In genomic region chr3:12916159-12916558, GRCh38 we compare ENCODE assay signal across 11 cellular contexts.
DNase-seq lines count a peak whose midpoint lies in the region; ATAC-seq lines count a peak whose summit lies in the region.
"Had no signal": no experiment of that assay in that cellular context is flagged by ENCODE, and none has a peak within 500 bp of the region (broad histone marks: within the 10 kb centered on the region; RNA-seq: fewer than 3 reads in every experiment).

No MANE protein-coding gene starts in this region.

- DNase-seq in CD4-positive, CD25-positive, alpha-beta regulatory T cell = peak in 2 of 3 donors; percentile 16 to 48
- DNase-seq in SK-MEL-5 (ENCODE audit: low read depth, low spot score) = peak; percentile 63
- DNase-seq in effector memory CD8-positive, alpha-beta T cell = peak; percentile 64 to 68 (median 64)
- no peak for DNase-seq in H4 (ENCODE audit: low spot score)
- DNase-seq in NOMO-1 (lab: John Stamatoyannopoulos, UW; ENCODE audit: unreplicated experiment in 2 of 2) = no peak
- no peak for DNase-seq in NCI-H524 treated with DMSO at 0.1 percent for 48 hours (lab: John Stamatoyannopoulos, UW)
- DNase-seq: stimulated activated CD4-positive, alpha-beta T cell treated with anti-CD3 and anti-CD28 coated beads, Interleukin-1b, Interleukin-23, amount 100 ng/mL, for 48 hours had no signal

- peaks cover 87% of the 10 kb centered on the region for H3K36me3 ChIP-seq in CD4-positive, CD25-positive, alpha-beta regulatory T cell (ENCODE audit: control insufficient read depth, insufficient read depth, low read length)

- H3K9me3 ChIP-seq in CD4-positive, CD25-positive, alpha-beta regulatory T cell (ENCODE audit: control insufficient read depth in 2 of 2, low read length in 2 of 2) = no peaks in the 10 kb centered on the region

- peak overlapping the region; percentile 21 for H3K4me3 ChIP-seq in CD4-positive, CD25-positive, alpha-beta regulatory T cell (ENCODE audit: low read depth, low read length)

- H3K4me1 Mint-ChIP-seq in CD4-positive, CD25-positive, alpha-beta regulatory T cell = peaks cover 0 to 22% (median 17%) of the 10 kb centered on the region in 4 donors
- H3K4me1 Mint-ChIP-seq in effector memory CD8-positive, alpha-beta T cell (ENCODE audit: low read depth in 2 of 2) = peaks cover 33 to 34% of the 10 kb centered on the region in 2 donors

- ATAC-seq in CD4-positive, CD25-positive, alpha-beta regulatory T cell (ENCODE audit: low read depth in 2 of 2) = peak; percentile 46 to 53
- ATAC-seq in GM21423 (IDR thresholded peaks at IDR 0.05; ENCODE audit: unreplicated experiment) (peak; percentile 79), HG03280 (IDR thresholded peaks at IDR 0.05; ENCODE audit: unreplicated experiment) (no peak)
- peak; percentile 95 for ATAC-seq in effector memory CD8-positive, alpha-beta T cell (replicated peaks)

- H3K27me3 Mint-ChIP-seq in CD4-positive, CD25-positive, alpha-beta regulatory T cell = no peaks in the 10 kb centered on the region
- no peaks in the 10 kb centered on the region for H3K27me3 Mint-ChIP-seq in effector memory CD8-positive, alpha-beta T cell

- peaks cover 14% of the 10 kb centered on the region for H3K36me3 Mint-ChIP-seq in CD4-positive, CD25-positive, alpha-beta regulatory T cell
- peaks cover 71% of the 10 kb centered on the region for H3K36me3 Mint-ChIP-seq in effector memory CD8-positive, alpha-beta T cell (ENCODE audit: insufficient read depth)

- no peak overlapping the region for H3K27ac ChIP-seq in CD4-positive, CD25-positive, alpha-beta regulatory T cell (ENCODE audit: insufficient read depth, low read length, poor library complexity, severe bottlenecking)
- H3K27ac ChIP-seq: C4-2B, RWPE1 had no signal

- no peaks in the 10 kb centered on the region for H3K9me3 Mint-ChIP-seq in CD4-positive, CD25-positive, alpha-beta regulatory T cell
- H3K9me3 Mint-ChIP-seq in effector memory CD8-positive, alpha-beta T cell = no peaks in the 10 kb centered on the region

- peaks cover 14% of the 10 kb centered on the region for H3K4me1 ChIP-seq in CD4-positive, CD25-positive, alpha-beta regulatory T cell (ENCODE audit: control insufficient read depth, insufficient read depth, low read length, poor library complexity, severe bottlenecking)

- peak overlapping the region in 1 of 4 donors; percentile 21 for H3K4me3 Mint-ChIP-seq in CD4-positive, CD25-positive, alpha-beta regulatory T cell
- H3K4me3 Mint-ChIP-seq in effector memory CD8-positive, alpha-beta T cell = peak overlapping the region; percentile 67

- in situ Hi-C loops in SK-MEL-5 (cut with HindIII; ENCODE audit: low pct_unique_long_range_greater_than_20kb, low sequenced_read_pairs) = no loop called here

- H3K27me3 ChIP-seq in CD4-positive, CD25-positive, alpha-beta regulatory T cell (ENCODE audit: control insufficient read depth, insufficient read depth, low read length) = no peaks in the 10 kb centered on the region

- peak overlapping the region; percentile 67 to 93 (median 81) for H3K27ac Mint-ChIP-seq in CD4-positive, CD25-positive, alpha-beta regulatory T cell
- peak overlapping the region; percentile 87 for H3K27ac Mint-ChIP-seq in effector memory CD8-positive, alpha-beta T cell

Comparison
In these comparisons a context has a peak if more than half of its experiments do, and no peak if none do; other contexts are left out.
1. DNase-seq: peak in CD4-positive, CD25-positive, alpha-beta regulatory T cell (2 of 3), SK-MEL-5 (single experiment) and effector memory CD8-positive, alpha-beta T cell (3 of 3); none in H4 (single experiment), NOMO-1 (0 of 2) and NCI-H524 treated with DMSO at 0.1 percent for 48 hours (single experiment).